Comparison of ENCODE assay signal across 24 cellular contexts in genomic region chr7:98874942-98875341, GRCh38. TPM values are rescaled to one million over a fixed set of nuclear protein-coding genes. Genes with fewer than 3 reads are reported as not detected.
"Had no signal": no experiment of that assay in that cellular context is flagged by ENCODE, and none has a peak within 500 bp of the region (broad histone marks: within the 10 kb centered on the region; RNA-seq: fewer than 3 reads in every experiment).

No MANE protein-coding gene starts in this region.

- H3K36me3 ChIP-seq: left ventricle myocardium inferior, pancreas, prostate gland, spleen, suprapubic skin, thoracic aorta, tibial artery, upper lobe of right lung had no signal

- DNase-seq: hippocampal formation; immature natural killer cell; left ventricle myocardium inferior; mesendoderm; naive B cell; natural killer cell; nucleus accumbens; retina; right cardiac atrium; small intestine; stimulated activated CD4-positive, alpha-beta T cell treated with anti-CD3 and anti-CD28 coated beads, Interleukin-4, amount 100 ng/mL, for 24 hours; stimulated activated naive CD4-positive, alpha-beta T cell; trophoblast cell had no signal

- ATAC-seq: natural killer cell; pancreas; right cardiac atrium; sciatic nerve; stimulated activated effector memory CD8-positive, alpha-beta T cell treated with anti-CD3 and anti-CD28 coated beads, Interleukin-12 subunit alpha, Interleukin-12 subunit beta, amount 100 ng/mL, for 72 hours; upper lobe of right lung had no signal

- H3K27me3 ChIP-seq: tibial artery had no signal

- H3K27ac ChIP-seq: left ventricle myocardium inferior, pancreas, prostate gland, spleen, suprapubic skin, thoracic aorta, tibial artery, upper lobe of right lung had no signal

- H3K4me3 ChIP-seq: left ventricle myocardium inferior, lung, pancreas, prostate gland, spleen, suprapubic skin, thoracic aorta, tibial artery, upper lobe of right lung had no signal

- H3K9me3 ChIP-seq: left ventricle myocardium inferior, pancreas, prostate gland, spleen, suprapubic skin, thoracic aorta, tibial artery, upper lobe of right lung had no signal

RNA-seq across cellular contexts. Expression of gene TMEM130, which starts 5.1 kb away (rescaled TPM):
- total RNA-seq: left ventricle myocardium inferior, natural killer cell, subcutaneous adipose tissue, suprapubic skin had no signal
- polyA plus RNA-seq: immature natural killer cell had no signal
